ENCODE assay signal across 2 cellular contexts in genomic region chrX:44305921-44306320, GRCh38.
TF ChIP-seq lines count a peak whose summit lies in the region.

No MANE protein-coding gene starts in this region.

TF ChIP-seq in K562, 482 proteins besides CTCF, POLR2A, EP300 and RAD21:
- TF ChIP-seq TCF7 (IDR thresholded peaks at IDR 0.05; ENCODE audit: borderline replicate concordance): no peak
- TF ChIP-seq ATF3 (IDR thresholded peaks at IDR 0.05): no peak
- TF ChIP-seq ATF3 (CRISPR knock-in tag; conservative IDR thresholded peaks at IDR 0.05): no peak
- TF ChIP-seq NR2C1 (IDR thresholded peaks at IDR 0.05): 0 out of 2 replicates have a peak, but pooled peaks have one; percentile 18
- TF ChIP-seq NR2C1 (tag; IDR thresholded peaks at IDR 0.05): no peak

TF ChIP-seq in HepG2, 621 proteins besides CTCF, POLR2A, EP300 and RAD21:
- TF ChIP-seq MXI1 (IDR thresholded peaks at IDR 0.05; ENCODE audit: borderline replicate concordance, low read depth, low read length) (no peak), ZNF530 (CRISPR knock-in tag; IDR thresholded peaks at IDR 0.05; ENCODE audit: low read depth) (no peak), HOXA9 (CRISPR knock-in tag; IDR thresholded peaks at IDR 0.05; ENCODE audit: borderline replicate concordance) (no peak), MIER2 (CRISPR knock-in tag; IDR thresholded peaks at IDR 0.05) (no peak), ZNF10 (CRISPR knock-in tag; IDR thresholded peaks at IDR 0.05; ENCODE audit: borderline replicate concordance, low read depth) (no peak), MEIS2 (CRISPR knock-in tag; IDR thresholded peaks at IDR 0.05) (no peak), ATF1 (CRISPR knock-in tag; IDR thresholded peaks at IDR 0.05) (no peak), ARID4A (CRISPR knock-in tag; IDR thresholded peaks at IDR 0.05; ENCODE audit: borderline replicate concordance) (no peak)
- TF ChIP-seq, protein P1, sequence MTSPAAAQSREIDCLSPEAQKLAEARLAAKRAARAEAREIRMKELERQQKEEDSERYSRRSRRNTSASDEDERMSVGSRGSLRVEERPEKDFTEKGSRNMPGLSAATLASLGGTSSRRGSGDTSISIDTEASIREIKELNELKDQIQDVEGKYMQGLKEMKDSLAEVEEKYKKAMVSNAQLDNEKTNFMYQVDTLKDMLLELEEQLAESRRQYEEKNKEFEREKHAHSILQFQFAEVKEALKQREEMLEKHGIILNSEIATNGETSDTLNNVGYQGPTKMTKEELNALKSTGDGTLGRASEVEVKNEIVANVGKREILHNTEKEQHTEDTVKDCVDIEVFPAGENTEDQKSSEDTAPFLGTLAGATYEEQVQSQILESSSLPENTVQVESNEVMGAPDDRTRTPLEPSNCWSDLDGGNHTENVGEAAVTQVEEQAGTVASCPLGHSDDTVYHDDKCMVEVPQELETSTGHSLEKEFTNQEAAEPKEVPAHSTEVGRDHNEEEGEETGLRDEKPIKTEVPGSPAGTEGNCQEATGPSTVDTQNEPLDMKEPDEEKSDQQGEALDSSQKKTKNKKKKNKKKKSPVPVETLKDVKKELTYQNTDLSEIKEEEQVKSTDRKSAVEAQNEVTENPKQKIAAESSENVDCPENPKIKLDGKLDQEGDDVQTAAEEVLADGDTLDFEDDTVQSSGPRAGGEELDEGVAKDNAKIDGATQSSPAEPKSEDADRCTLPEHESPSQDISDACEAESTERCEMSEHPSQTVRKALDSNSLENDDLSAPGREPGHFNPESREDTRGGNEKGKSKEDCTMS (CRISPR knock-in tag; conservative IDR thresholded peaks at IDR 0.05): no peak
